Comparison of ENCODE assay signal across 31 cellular contexts in the genomic region with DNA sequence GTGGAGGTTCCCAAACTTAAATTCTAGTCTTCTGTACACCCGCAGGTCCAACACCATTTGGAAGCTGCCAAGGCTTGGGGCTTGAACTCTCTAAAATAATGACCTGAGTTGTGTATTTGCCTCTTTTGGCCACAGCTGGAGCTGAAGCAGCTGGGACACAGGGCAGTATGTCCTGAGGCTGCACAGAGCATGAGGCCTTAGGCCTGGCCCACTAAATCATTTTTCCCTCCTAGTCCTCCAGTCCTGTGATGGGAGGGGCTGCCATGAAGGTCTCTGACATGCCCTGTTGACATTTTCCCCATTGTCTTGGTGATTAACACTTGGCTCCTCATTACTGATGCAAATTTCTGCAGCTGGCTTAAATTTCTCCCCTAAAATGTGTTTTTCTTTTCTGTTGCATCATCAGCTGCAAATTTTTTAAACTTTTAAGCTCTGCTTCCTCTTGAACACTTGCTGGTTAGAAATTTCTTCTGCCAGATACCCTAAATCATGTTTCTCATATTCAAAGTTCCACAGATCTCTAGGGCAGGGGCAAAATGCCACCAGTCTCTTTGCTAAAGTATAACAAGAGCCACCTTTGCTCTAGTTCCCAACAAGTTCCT. TPM values are rescaled to one million over a fixed set of nuclear protein-coding genes. Genes with fewer than 3 reads are reported as not detected.
"Had no signal": no experiment of that assay in that cellular context is flagged by ENCODE, and none has a peak within 500 bp of the region (broad histone marks: within the 10 kb centered on the region; RNA-seq: fewer than 3 reads in every experiment).

No MANE protein-coding gene starts in this region.

- H3K9me3 ChIP-seq: ascending aorta, gastroesophageal sphincter had no signal

- DNase-seq: activated CD4-positive, alpha-beta memory T cell treated with anti-CD3 and anti-CD28 coated beads, Interleukin-2, amount 10 ng/mL, durations not matched to agents 7 days and 5 days; activated CD4-positive, alpha-beta T cell treated with anti-CD3 and anti-CD28 coated beads for 4 hours; activated CD4-positive, alpha-beta T cell treated with anti-CD3 and anti-CD28 coated beads, Interleukin-2, amount 10 ng/mL, durations not matched to agents 7 days and 5 days; activated CD4-positive, alpha-beta T cell treated with anti-CD3 and anti-CD28 coated beads, Interleukin-2, amount 50 U/mL, for 4 hours; activated CD4-positive, CD25-positive, alpha-beta regulatory T cell; activated CD4-positive, CD25-positive, alpha-beta regulatory T cell treated with anti-CD3 and anti-CD28 coated beads, Interleukin-2, amount 50 U/mL, for 72 hours; activated CD8-positive, alpha-beta memory T cell treated with anti-CD3 and anti-CD28 coated beads, Interleukin-2, amount 50 U/mL, for 48 hours; activated gamma-delta T cell; activated naive CD4-positive, alpha-beta T cell; activated naive CD4-positive, alpha-beta T cell treated with anti-CD3 and anti-CD28 coated beads, Interleukin-2, amount 10 ng/mL, durations not matched to agents 7 days and 5 days; activated naive CD8-positive, alpha-beta T cell treated with anti-CD3 and anti-CD28 coated beads, Interleukin-2, amount 10 ng/mL, durations not matched to agents 7 days and 5 days; activated T-cell treated with anti-CD3 and anti-CD28 coated beads for 4 hours; activated T-cell treated with anti-CD3 and anti-CD28 coated beads, Interleukin-2, amount 50 U/mL, for 24 hours; activated T-cell treated with anti-CD3 and anti-CD28 coated beads, Interleukin-2, amount 50 U/mL, for 72 hours; caudate nucleus; cortex of kidney; dermis blood vessel endothelial cell; effector CD4-positive, alpha-beta T cell; effector memory CD8-positive, alpha-beta T cell; erythroblast; foreskin melanocyte; heart right ventricle; T-helper 2 cell had no signal

- H3K27ac Mint-ChIP-seq: activated CD4-positive, alpha-beta memory T cell treated with anti-CD3 and anti-CD28 coated beads, Interleukin-2, amount 10 ng/mL, durations not matched to agents 7 days and 5 days; activated CD4-positive, alpha-beta T cell treated with anti-CD3 and anti-CD28 coated beads, Interleukin-2, amount 10 ng/mL, durations not matched to agents 7 days and 5 days; activated naive CD4-positive, alpha-beta T cell treated with anti-CD3 and anti-CD28 coated beads, Interleukin-2, amount 10 ng/mL, durations not matched to agents 7 days and 5 days; activated naive CD4-positive, alpha-beta T cell treated with anti-CD3 and anti-CD28 coated beads, Interleukin-2, amount 50 U/mL, for 72 hours; activated naive CD8-positive, alpha-beta T cell treated with anti-CD3 and anti-CD28 coated beads, Interleukin-2, amount 10 ng/mL, durations not matched to agents 7 days and 5 days; activated T-cell treated with anti-CD3 and anti-CD28 coated beads, Interleukin-2, amount 50 U/mL, for 24 hours; activated T-cell treated with anti-CD3 and anti-CD28 coated beads, Interleukin-2, amount 50 U/mL, for 72 hours; effector memory CD8-positive, alpha-beta T cell had no signal

- H3K4me1 ChIP-seq: ascending aorta, esophagus muscularis mucosa, gastroesophageal sphincter, heart right ventricle had no signal

- ATAC-seq: effector memory CD8-positive, alpha-beta T cell; gastroesophageal sphincter; heart right ventricle had no signal

- FAIRE-seq: colon had no signal

- H3K27me3 Mint-ChIP-seq: activated CD4-positive, alpha-beta T cell treated with anti-CD3 and anti-CD28 coated beads, Interleukin-2, amount 10 ng/mL, durations not matched to agents 7 days and 5 days; activated naive CD4-positive, alpha-beta T cell treated with anti-CD3 and anti-CD28 coated beads, Interleukin-2, amount 10 ng/mL, durations not matched to agents 7 days and 5 days had no signal

- H3K27me3 ChIP-seq: ascending aorta, esophagus muscularis mucosa, gastroesophageal sphincter, heart right ventricle had no signal

- H3K4me1 Mint-ChIP-seq: activated CD4-positive, alpha-beta memory T cell treated with anti-CD3 and anti-CD28 coated beads, Interleukin-2, amount 10 ng/mL, durations not matched to agents 7 days and 5 days; activated CD4-positive, alpha-beta T cell treated with anti-CD3 and anti-CD28 coated beads, Interleukin-2, amount 10 ng/mL, durations not matched to agents 7 days and 5 days; activated naive CD4-positive, alpha-beta T cell treated with anti-CD3 and anti-CD28 coated beads, Interleukin-2, amount 10 ng/mL, durations not matched to agents 7 days and 5 days; activated naive CD8-positive, alpha-beta T cell treated with anti-CD3 and anti-CD28 coated beads, Interleukin-2, amount 10 ng/mL, durations not matched to agents 7 days and 5 days had no signal

- H3K36me3 Mint-ChIP-seq: activated naive CD4-positive, alpha-beta T cell treated with anti-CD3 and anti-CD28 coated beads, Interleukin-2, amount 10 ng/mL, durations not matched to agents 7 days and 5 days; activated naive CD8-positive, alpha-beta T cell treated with anti-CD3 and anti-CD28 coated beads, Interleukin-2, amount 10 ng/mL, durations not matched to agents 7 days and 5 days had no signal

- H3K4me3 Mint-ChIP-seq: activated CD4-positive, alpha-beta memory T cell treated with anti-CD3 and anti-CD28 coated beads, Interleukin-2, amount 10 ng/mL, durations not matched to agents 7 days and 5 days; activated CD4-positive, alpha-beta T cell treated with anti-CD3 and anti-CD28 coated beads, Interleukin-2, amount 10 ng/mL, durations not matched to agents 7 days and 5 days; activated naive CD4-positive, alpha-beta T cell treated with anti-CD3 and anti-CD28 coated beads, Interleukin-2, amount 10 ng/mL, durations not matched to agents 7 days and 5 days; activated naive CD8-positive, alpha-beta T cell treated with anti-CD3 and anti-CD28 coated beads, Interleukin-2, amount 10 ng/mL, durations not matched to agents 7 days and 5 days; activated T-cell treated with anti-CD3 and anti-CD28 coated beads, Interleukin-2, amount 50 U/mL, for 24 hours; activated T-cell treated with anti-CD3 and anti-CD28 coated beads, Interleukin-2, amount 50 U/mL, for 72 hours; effector memory CD8-positive, alpha-beta T cell had no signal

- H3K27ac ChIP-seq: ascending aorta, esophagus muscularis mucosa, gastroesophageal sphincter, heart right ventricle had no signal

- H3K4me3 ChIP-seq: ascending aorta, esophagus muscularis mucosa, gastroesophageal sphincter, heart right ventricle had no signal

RNA-seq across cellular contexts. Expression of gene WNT16, which starts 43.6 kb away (rescaled TPM):
- total RNA-seq: activated CD4-positive, alpha-beta memory T cell treated with anti-CD3 and anti-CD28 coated beads, Interleukin-2, amount 10 ng/mL, durations not matched to agents 7 days and 5 days; activated CD4-positive, alpha-beta T cell treated with anti-CD3 and anti-CD28 coated beads, Interleukin-2, amount 10 ng/mL, durations not matched to agents 7 days and 5 days; activated naive CD4-positive, alpha-beta T cell treated with anti-CD3 and anti-CD28 coated beads, Interleukin-2, amount 50 U/mL, for 72 hours; activated naive CD8-positive, alpha-beta T cell treated with anti-CD3 and anti-CD28 coated beads, Interleukin-2, amount 10 ng/mL, durations not matched to agents 7 days and 5 days; activated T-cell treated with anti-CD3 and anti-CD28 coated beads, Interleukin-2, amount 50 U/mL, for 72 hours; ascending aorta; chondrocyte; dermis blood vessel endothelial cell; glomerular endothelial cell; heart right ventricle; T-helper 1 cell treated with Interleukin-12 subunit alpha and Interleukin-12 subunit beta and Interleukin-4 antibody, amounts not matched to agents 30 ng/mL and 1 ng/mL, for 36 hours had no signal
- polyA plus RNA-seq: heart right ventricle had no signal
